Comparison of ENCODE assay signal across 12 cellular contexts in the genomic region with DNA sequence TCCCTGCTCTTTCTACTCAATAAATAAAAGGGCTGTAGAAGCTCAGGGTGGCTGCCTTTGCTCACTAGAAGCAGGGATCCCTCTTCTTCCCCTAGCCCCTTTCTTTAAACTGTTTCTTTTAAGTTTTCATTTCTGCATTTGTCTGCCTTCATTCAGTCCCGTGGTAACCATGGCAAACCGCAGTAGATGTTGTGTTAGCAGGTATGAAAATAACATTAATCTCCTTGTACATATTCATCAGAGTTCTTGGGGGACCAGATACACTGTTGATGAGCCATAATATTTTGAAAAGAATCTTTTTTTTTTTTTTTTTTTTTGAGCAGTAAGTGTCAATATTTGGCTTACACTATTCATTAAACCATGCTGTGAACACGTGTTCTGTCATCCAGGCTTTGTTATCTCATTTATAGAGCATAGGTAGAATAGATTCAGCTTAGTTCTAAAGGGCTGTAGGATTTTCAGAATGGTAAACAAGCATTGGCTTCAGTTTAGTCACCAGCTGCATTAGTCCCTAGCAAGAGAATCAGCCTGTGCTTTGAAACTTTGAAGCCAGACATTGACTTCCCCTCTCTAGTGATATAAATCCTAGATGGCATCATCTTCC. TPM values are rescaled to one million over a fixed set of nuclear protein-coding genes. Genes with fewer than 3 reads are reported as not detected.
DNase-seq lines count a peak whose midpoint lies in the region; ATAC-seq and TF ChIP-seq lines count a peak whose summit lies in the region.
"Had no signal": no experiment of that assay in that cellular context is flagged by ENCODE, and none has a peak within 500 bp of the region (broad histone marks: within the 10 kb centered on the region; RNA-seq: fewer than 3 reads in every experiment).

No MANE protein-coding gene starts in this region.

- H3K9me2 ChIP-seq in GM23338 (ENCODE audit: insufficient read depth), result peaks cover 5% of the 10 kb centered on the region

- no peaks in the 10 kb centered on the region for H3K36me3 ChIP-seq in GM23338 (ENCODE audit: insufficient read depth)

- POLR2A ChIA-PET in naive thymus-derived CD8-positive, alpha-beta T cell (lab: Charles Lee), result no interaction called here

- H3K27me3 ChIP-seq in GM23338 (ENCODE audit: insufficient read depth), result no peaks in the 10 kb centered on the region

- 0 out of 3 replicates have a peak, but pooled peaks cover 4% of the 10 kb centered on the region for H3K36me3 Mint-ChIP-seq in GM23338 (ENCODE audit: low read depth)
- peaks cover 0 to 8% (median 7%) of the 10 kb centered on the region in 3 donors for H3K36me3 Mint-ChIP-seq in naive thymus-derived CD8-positive, alpha-beta T cell

- H3K4me1 ChIP-seq in GM23338 (ENCODE audit: insufficient read depth), result peaks cover 6% of the 10 kb centered on the region

- H3K27ac Mint-ChIP-seq in GM23338, result no peak overlapping the region
- peak overlapping the region in 2 of 10 donors; percentile 31 to 43 for H3K27ac Mint-ChIP-seq in naive thymus-derived CD8-positive, alpha-beta T cell
- H3K27ac Mint-ChIP-seq: T-helper 2 cell treated with Interferon-gamma antibody and Interleukin-4, amounts not matched to agents 5 μg/mL and 100 μg/mL, for 36 hours had no signal

- no peak overlapping the region for H3K4me3 Mint-ChIP-seq in GM23338
- H3K4me3 Mint-ChIP-seq in naive thymus-derived CD8-positive, alpha-beta T cell, result peak overlapping the region in 7 of 10 donors; percentile 1 to 51 (median 40)

- H4K20me1 ChIP-seq in GM23338 (replicated peaks; ENCODE audit: insufficient read depth), result no peaks in the 10 kb centered on the region

- H3K4me1 Mint-ChIP-seq in GM23338, result peaks cover 8% of the 10 kb centered on the region
- peaks cover 2 to 37% (median 30%) of the 10 kb centered on the region in 4 donors for H3K4me1 Mint-ChIP-seq in naive thymus-derived CD8-positive, alpha-beta T cell

- TF ChIP-seq CTCF in GM23338 (conservative IDR thresholded peaks at IDR 0.05; ENCODE audit: low read depth in 2 of 2), result no peak

- no peaks in the 10 kb centered on the region for H3F3A ChIP-seq in GM23338 (replicated peaks; ENCODE audit: low read depth)

- H3K79me2 ChIP-seq in GM23338 (replicated peaks; ENCODE audit: insufficient read depth), result no peaks in the 10 kb centered on the region

- H2AFZ ChIP-seq in GM23338, result peak overlapping the region; percentile 84; the same call in 1 of the 2 replicates

- ATAC-seq in GM18861 (IDR thresholded peaks at IDR 0.05; ENCODE audit: unreplicated experiment) (peak; percentile 29), GM23338 (no peak), GM19467 (IDR thresholded peaks at IDR 0.05; ENCODE audit: unreplicated experiment) (no peak), HG02588 (IDR thresholded peaks at IDR 0.05; ENCODE audit: unreplicated experiment) (no peak)
- ATAC-seq in naive thymus-derived CD8-positive, alpha-beta T cell, result no peak
- ATAC-seq: Panc1, right cardiac atrium had no signal

- no peaks in the 10 kb centered on the region for H3K27me3 Mint-ChIP-seq in GM23338 (ENCODE audit: insufficient read depth, low read depth, poor library complexity)
- H3K27me3 Mint-ChIP-seq in naive thymus-derived CD8-positive, alpha-beta T cell, result no peaks in the 10 kb centered on the region

- H3K27ac ChIP-seq in GM23338 (ENCODE audit: low read depth), result no peak overlapping the region

- H3K9me3 Mint-ChIP-seq in GM23338, result peaks cover 10% of the 10 kb centered on the region; the same call in 2 of the 3 replicates
- peaks cover 0 to 16% (median 11%) of the 10 kb centered on the region in 9 donors for H3K9me3 Mint-ChIP-seq in naive thymus-derived CD8-positive, alpha-beta T cell

- no peak overlapping the region for H3K4me3 ChIP-seq in GM23338

- no peak for DNase-seq in GM23338 (ENCODE audit: low spot score)
- peak; percentile 64 for DNase-seq in NCI-H345 (lab: John Stamatoyannopoulos, UW)
- DNase-seq in naive thymus-derived CD8-positive, alpha-beta T cell, result peak in 1 of 10 donors; percentile 3
- no peak for DNase-seq in RKO (ENCODE audit: low spot score)
- DNase-seq: cortex of kidney, IMR-90, right cardiac atrium had no signal

- H3K4me2 ChIP-seq in GM23338, result no peak overlapping the region

TF ChIP-seq in GM23338, 12 proteins besides CTCF, POLR2A, EP300 and RAD21:
- no peak for TF ChIP-seq ZNF114 (CRISPR knock-in tag; IDR thresholded peaks at IDR 0.05)
- TF ChIP-seq, protein P1, sequence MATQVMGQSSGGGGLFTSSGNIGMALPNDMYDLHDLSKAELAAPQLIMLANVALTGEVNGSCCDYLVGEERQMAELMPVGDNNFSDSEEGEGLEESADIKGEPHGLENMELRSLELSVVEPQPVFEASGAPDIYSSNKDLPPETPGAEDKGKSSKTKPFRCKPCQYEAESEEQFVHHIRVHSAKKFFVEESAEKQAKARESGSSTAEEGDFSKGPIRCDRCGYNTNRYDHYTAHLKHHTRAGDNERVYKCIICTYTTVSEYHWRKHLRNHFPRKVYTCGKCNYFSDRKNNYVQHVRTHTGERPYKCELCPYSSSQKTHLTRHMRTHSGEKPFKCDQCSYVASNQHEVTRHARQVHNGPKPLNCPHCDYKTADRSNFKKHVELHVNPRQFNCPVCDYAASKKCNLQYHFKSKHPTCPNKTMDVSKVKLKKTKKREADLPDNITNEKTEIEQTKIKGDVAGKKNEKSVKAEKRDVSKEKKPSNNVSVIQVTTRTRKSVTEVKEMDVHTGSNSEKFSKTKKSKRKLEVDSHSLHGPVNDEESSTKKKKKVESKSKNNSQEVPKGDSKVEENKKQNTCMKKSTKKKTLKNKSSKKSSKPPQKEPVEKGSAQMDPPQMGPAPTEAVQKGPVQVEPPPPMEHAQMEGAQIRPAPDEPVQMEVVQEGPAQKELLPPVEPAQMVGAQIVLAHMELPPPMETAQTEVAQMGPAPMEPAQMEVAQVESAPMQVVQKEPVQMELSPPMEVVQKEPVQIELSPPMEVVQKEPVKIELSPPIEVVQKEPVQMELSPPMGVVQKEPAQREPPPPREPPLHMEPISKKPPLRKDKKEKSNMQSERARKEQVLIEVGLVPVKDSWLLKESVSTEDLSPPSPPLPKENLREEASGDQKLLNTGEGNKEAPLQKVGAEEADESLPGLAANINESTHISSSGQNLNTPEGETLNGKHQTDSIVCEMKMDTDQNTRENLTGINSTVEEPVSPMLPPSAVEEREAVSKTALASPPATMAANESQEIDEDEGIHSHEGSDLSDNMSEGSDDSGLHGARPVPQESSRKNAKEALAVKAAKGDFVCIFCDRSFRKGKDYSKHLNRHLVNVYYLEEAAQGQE (IDR thresholded peaks at IDR 0.05; ENCODE audit: unreplicated experiment), result no peak
- TF ChIP-seq EZH2phosphoT487 (IDR thresholded peaks at IDR 0.05; ENCODE audit: unreplicated experiment), result no peak
- TF ChIP-seq CREB1 (CRISPR knock-in tag; IDR thresholded peaks at IDR 0.05; ENCODE audit: low read depth), result no peak

RNA-seq across cellular contexts. Expression of a gene that starts 59.3 kb away (rescaled TPM):
- total RNA-seq in GM23338 (2014; rRNA removed; shearing (Covaris generic)), result 39.1 and 47.3 TPM in 2 replicates
- polyA plus RNA-seq in GM23338 (2016; fragmentation: Nextera tagmentation; extraction: Ambion mirVana), result 21.5 and 26.9 TPM in 2 replicates
- under 1 TPM; 0.41 to 0.44 TPM for total RNA-seq in naive thymus-derived CD8-positive, alpha-beta T cell
- under 1 TPM in 2 of 3 donors, not detected in 1; 0.60 to 0.72 TPM for polyA plus RNA-seq in naive thymus-derived CD8-positive, alpha-beta T cell

Comparison
In these comparisons a context has a peak if more than half of its experiments do, and no peak if none do; other contexts are left out.
1. RNA of a gene that starts 59.3 kb away (total RNA-seq): 39.1 to 47.3 TPM in GM23338; 0.41 to 0.44 TPM in naive thymus-derived CD8-positive, alpha-beta T cell; every median in the first group is over 10 times any median in the second.